Comparison of ENCODE assay signal across 9 cellular contexts in the genomic region with DNA sequence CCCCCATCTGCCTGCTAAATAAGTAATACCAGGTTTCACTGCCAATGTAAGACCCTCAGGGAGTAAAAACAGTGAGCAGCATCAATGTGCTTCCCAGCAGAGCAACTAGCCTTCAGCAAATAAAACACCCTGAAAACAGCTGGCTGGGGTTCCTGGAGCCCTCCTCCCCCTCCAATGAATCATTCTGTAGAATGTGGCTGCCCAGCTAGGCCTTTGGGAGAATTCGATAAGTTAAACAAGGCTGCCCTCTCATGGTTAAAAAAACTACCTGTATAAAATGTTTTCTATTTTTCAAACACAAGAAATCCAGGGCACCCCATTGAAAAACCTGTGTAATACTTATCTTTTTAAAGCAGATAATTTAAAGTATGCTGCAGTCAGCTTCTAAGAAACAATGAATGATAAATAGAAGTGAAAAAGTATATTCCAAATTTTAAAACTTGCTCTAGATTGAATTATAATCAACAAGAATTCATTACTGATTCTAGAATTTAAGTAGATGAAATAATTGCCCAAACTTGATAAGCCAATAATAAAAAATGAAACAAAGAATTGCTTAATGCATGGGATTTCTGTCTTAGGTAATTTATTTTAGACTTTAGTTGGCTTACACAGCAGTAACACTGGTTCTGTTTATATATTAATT. TPM values are rescaled to one million over a fixed set of nuclear protein-coding genes. Genes with fewer than 3 reads are reported as not detected.
DNase-seq lines count a peak whose midpoint lies in the region; ATAC-seq, FAIRE-seq and TF ChIP-seq lines count a peak whose summit lies in the region.
"Had no signal": no experiment of that assay in that cellular context is flagged by ENCODE, and none has a peak within 500 bp of the region (broad histone marks: within the 10 kb centered on the region; RNA-seq: fewer than 3 reads in every experiment).

No MANE protein-coding gene starts in this region.

- intact Hi-C loops in heart right ventricle (cut with DNase I): no loop called here

- peak; percentile 53 for ATAC-seq in GM18498 (IDR thresholded peaks at IDR 0.05; ENCODE audit: unreplicated experiment)
- peak in 5 of 8 donors; percentile 46 to 76 (median 58) for ATAC-seq in heart right ventricle
- ATAC-seq in GM18873 (IDR thresholded peaks at IDR 0.05; ENCODE audit: low FRiP score, unreplicated experiment): no peak

- 3 to 6% methylated on average over 1 of the region's 1 CpG for WGBS in heart right ventricle, 2 donors

- TF ChIP-seq CTCF in heart right ventricle (IDR thresholded peaks at IDR 0.05): peak in 7 of 9 donors; percentile 19 to 51 (median 38)

- no peaks in the 10 kb centered on the region for H3K4me1 ChIP-seq in heart right ventricle

- no peaks in the 10 kb centered on the region for H3K9me3 ChIP-seq in heart right ventricle

- no peak overlapping the region for H3K27ac ChIP-seq in heart right ventricle

- no peaks in the 10 kb centered on the region for H3K36me3 ChIP-seq in heart right ventricle

- FAIRE-seq in A204.1 (lab: Jason Lieb, UNC) (peak; percentile 86), TTC549 (lab: Jason Lieb, UNC) (peak; percentile 31)
- FAIRE-seq: GM18507 had no signal

- peaks cover 0 to 5% (median 0%) of the 10 kb centered on the region in 7 donors for H3K27me3 ChIP-seq in heart right ventricle

- H3K4me3 ChIP-seq in heart right ventricle: no peak overlapping the region

- peak; percentile 3 for DNase-seq in NCI-H1436 treated with DMSO at 0.1 percent for 48 hours (lab: John Stamatoyannopoulos, UW)
- DNase-seq in heart right ventricle: peak in 1 of 2 donors; percentile 6
- peak; percentile 60 for DNase-seq in stromal cell of bone marrow (ENCODE audit: low read depth)
- no peak for DNase-seq in activated T-cell treated with anti-CD3 and anti-CD28 coated beads for 4 hours

RNA-seq across cellular contexts. Expression of a gene that starts 9.4 kb away (rescaled TPM):
- total RNA-seq in heart right ventricle: 10 to 100 TPM in 5 of 10 donors, 1 to 10 TPM in 5; 8.7 to 14.4 (median 10.0) TPM
- 1 to 10 TPM; 5.0 to 7.4 TPM for polyA plus RNA-seq in heart right ventricle
